Comparison of ENCODE assay signal across 29 cellular contexts in genomic region chr5:58239731-58240130, GRCh38.
A peak's percentile ranks its signal among the peaks of the same experiment; 100 is the strongest.
DNase-seq lines count a peak whose midpoint lies in the region; ATAC-seq and TF ChIP-seq lines count a peak whose summit lies in the region.
"Had no signal": no experiment of that assay in that cellular context is flagged by ENCODE, and none has a peak within 500 bp of the region (broad histone marks: within the 10 kb centered on the region; RNA-seq: fewer than 3 reads in every experiment).

No MANE protein-coding gene starts in this region.

- H3K79me2 ChIP-seq in trophoblast cell (ENCODE audit: control insufficient read depth, insufficient read depth, low read length, poor library complexity), result no peaks in the 10 kb centered on the region

- TF ChIP-seq CTCF in ascending aorta (IDR thresholded peaks at IDR 0.05), result no peak
- no peak for TF ChIP-seq CTCF in heart left ventricle (IDR thresholded peaks at IDR 0.05)

- H4K12ac ChIP-seq in trophoblast cell (ENCODE audit: low read depth, low read length), result no peak overlapping the region

- ATAC-seq in heart left ventricle, result no peak
- ATAC-seq: activated CD8-positive, alpha-beta memory T cell treated with anti-CD3 and anti-CD28 coated beads, Interleukin-2, amount 10 ng/mL, durations not matched to agents 7 days and 5 days; left cardiac atrium; naive thymus-derived CD4-positive, alpha-beta T cell; WTC11 had no signal

- H3K4me1 ChIP-seq in trophoblast cell (ENCODE audit: control insufficient read depth in 1 of 2, insufficient read depth in 2 of 2, low read length in 2 of 2) (no peaks in the 10 kb centered on the region), ascending aorta (peaks cover 0 to 3% of the 10 kb centered on the region in 2 donors), heart left ventricle (peaks cover 0 to 43% (median 7%) of the 10 kb centered on the region in 12 donors)

- H3K9ac ChIP-seq in trophoblast cell (ENCODE audit: low read length), result no peak overlapping the region

- intact Hi-C loops in ascending aorta (cut with DNase I), result no loop called here
- intact Hi-C loops in heart left ventricle (cut with DNase I), result loop anchor here in 7 of 10 donors (5.0 to 10.0 kb wide), 7 partner anchors 57 to 355 kb away; no protein-coding TSS in a partner anchor

- H2BK12ac ChIP-seq in trophoblast cell (ENCODE audit: low read length), result no peak overlapping the region

- peak overlapping the region; percentile 43 for H2BK120ac ChIP-seq in trophoblast cell (ENCODE audit: insufficient read depth, low read length, poor library complexity)

- H3K4me2 ChIP-seq in trophoblast cell (ENCODE audit: low read length), result no peak overlapping the region

- no peak overlapping the region for H3K23ac ChIP-seq in trophoblast cell (ENCODE audit: low read length)

- no peak overlapping the region for H4K8ac ChIP-seq in trophoblast cell (ENCODE audit: low read depth, low read length)

- H3K9me3 ChIP-seq in trophoblast cell (ENCODE audit: insufficient read depth, low read depth, low read length) (no peaks in the 10 kb centered on the region), ascending aorta (no peaks in the 10 kb centered on the region), heart left ventricle (no peaks in the 10 kb centered on the region)
- H3K9me3 ChIP-seq: esophagus squamous epithelium, thoracic aorta had no signal

- DNase-seq in SIG-M5 treated with dmso at 0.1 percent for 504 hours (lab: John Stamatoyannopoulos, UW; ENCODE audit: unreplicated experiment), result peak; percentile 52
- no peak for DNase-seq in SIG-M5 (lab: John Stamatoyannopoulos, UW)
- peak; percentile 84 for DNase-seq in NCI-H82 (lab: John Stamatoyannopoulos, UW)
- no peak for DNase-seq in caudate nucleus (lab: John Stamatoyannopoulos, UW)
- no peak for DNase-seq in trophoblast cell
- no peak for DNase-seq in ascending aorta (ENCODE audit: low spot score in 2 of 2)
- no peak for DNase-seq in heart left ventricle
- no peak for DNase-seq in activated CD4-positive, alpha-beta T cell treated with anti-CD3 and anti-CD28 coated beads for 4 hours
- DNase-seq: activated CD4-positive, alpha-beta T cell treated with anti-CD3 and anti-CD28 coated beads, Interleukin-2, amount 50 U/mL, for 1 hour; activated CD8-positive, alpha-beta memory T cell treated with anti-CD3 and anti-CD28 coated beads, Interleukin-2, amount 10 ng/mL, durations not matched to agents 7 days and 5 days; activated naive CD4-positive, alpha-beta T cell treated with anti-CD3 and anti-CD28 coated beads for 36 hours; CD8-positive, alpha-beta memory T cell; DMS153; esophagus squamous epithelium; GOT3; left cardiac atrium; naive thymus-derived CD4-positive, alpha-beta T cell; NCI-H1092 treated with DMSO at 0.1 percent for 48 hours; NCI-H187; NCI-H2171 treated with DMSO at 0.1 percent for 48 hours; NCI-H524 treated with DMSO at 0.1 percent for 48 hours; occipital lobe; T-helper 9 cell had no signal

- H2BK5ac ChIP-seq in trophoblast cell (ENCODE audit: low read depth, low read length, poor library complexity), result no peak overlapping the region

- no peak overlapping the region for H3K18ac ChIP-seq in trophoblast cell (ENCODE audit: low read length)

- TF ChIP-seq POLR2A in heart left ventricle (IDR thresholded peaks at IDR 0.05), result no peak

- H2AFZ ChIP-seq in trophoblast cell (ENCODE audit: insufficient read depth, low read length, poor library complexity), result no peak overlapping the region

- no peaks in the 10 kb centered on the region for H3K36me3 ChIP-seq in trophoblast cell (ENCODE audit: control insufficient read depth in 1 of 2, insufficient read depth in 2 of 2, low read length in 2 of 2)
- H3K36me3 ChIP-seq in ascending aorta, result no peaks in the 10 kb centered on the region
- H3K36me3 ChIP-seq in heart left ventricle, result no peaks in the 10 kb centered on the region
- H3K36me3 ChIP-seq: esophagus squamous epithelium, thoracic aorta had no signal

- H4K91ac ChIP-seq in trophoblast cell (ENCODE audit: low read depth, low read length), result no peak overlapping the region

- no peak overlapping the region for H3K4ac ChIP-seq in trophoblast cell (ENCODE audit: low read depth, low read length)

- no peak overlapping the region for H3K14ac ChIP-seq in trophoblast cell (ENCODE audit: low read length)

- no CpG with 5 or more reads among the region's 3 CpGs for WGBS in trophoblast cell (ENCODE audit: extremely low coverage, insufficient coverage, insufficient read length)
- WGBS in heart left ventricle, 4 donors, result 88 to 94% (median 92%) methylated on average over 3 of the region's 3 CpGs

- no peaks in the 10 kb centered on the region for H3K27me3 ChIP-seq in trophoblast cell (ENCODE audit: insufficient read depth, low read length)
- H3K27me3 ChIP-seq in ascending aorta, result no peaks in the 10 kb centered on the region
- H3K27me3 ChIP-seq in heart left ventricle, result no peaks in the 10 kb centered on the region
- H3K27me3 ChIP-seq: esophagus squamous epithelium had no signal

- H3K27ac ChIP-seq in caudate nucleus (ENCODE audit: low read depth, low read length) (peak overlapping the region; percentile 36), trophoblast cell (ENCODE audit: low read depth, low read length) (no peak overlapping the region), ascending aorta (no peak overlapping the region), heart left ventricle (peak overlapping the region in 1 of 12 donors; percentile 70)
- H3K27ac ChIP-seq: 22Rv1, coronary artery, RWPE1, thoracic aorta had no signal

- peaks cover 3% of the 10 kb centered on the region for H3K79me1 ChIP-seq in trophoblast cell (ENCODE audit: low read length)

- H3K4me3 ChIP-seq in trophoblast cell (ENCODE audit: low read depth, low read length), result no peak overlapping the region
- H3K4me3 ChIP-seq in ascending aorta, result no peak overlapping the region
- H3K4me3 ChIP-seq in heart left ventricle, result no peak overlapping the region
- H3K4me3 ChIP-seq: coronary artery, esophagus squamous epithelium, skin epidermis, thoracic aorta had no signal

- H2AK5ac ChIP-seq in trophoblast cell (ENCODE audit: low read length), result no peak overlapping the region

Comparison
In these comparisons a context has a peak if more than half of its experiments do, and no peak if none do; other contexts are left out.
1. DNase-seq: peak in SIG-M5 treated with dmso at 0.1 percent for 504 hours (single experiment) and NCI-H82 (single experiment); none in SIG-M5 (single experiment), caudate nucleus (0 of 61), trophoblast cell (0 of 2), ascending aorta (0 of 2), heart left ventricle (0 of 5) and activated CD4-positive, alpha-beta T cell treated with anti-CD3 and anti-CD28 coated beads for 4 hours (0 of 2).